ENCODE assay signal across 1 cellular context in the genomic region with DNA sequence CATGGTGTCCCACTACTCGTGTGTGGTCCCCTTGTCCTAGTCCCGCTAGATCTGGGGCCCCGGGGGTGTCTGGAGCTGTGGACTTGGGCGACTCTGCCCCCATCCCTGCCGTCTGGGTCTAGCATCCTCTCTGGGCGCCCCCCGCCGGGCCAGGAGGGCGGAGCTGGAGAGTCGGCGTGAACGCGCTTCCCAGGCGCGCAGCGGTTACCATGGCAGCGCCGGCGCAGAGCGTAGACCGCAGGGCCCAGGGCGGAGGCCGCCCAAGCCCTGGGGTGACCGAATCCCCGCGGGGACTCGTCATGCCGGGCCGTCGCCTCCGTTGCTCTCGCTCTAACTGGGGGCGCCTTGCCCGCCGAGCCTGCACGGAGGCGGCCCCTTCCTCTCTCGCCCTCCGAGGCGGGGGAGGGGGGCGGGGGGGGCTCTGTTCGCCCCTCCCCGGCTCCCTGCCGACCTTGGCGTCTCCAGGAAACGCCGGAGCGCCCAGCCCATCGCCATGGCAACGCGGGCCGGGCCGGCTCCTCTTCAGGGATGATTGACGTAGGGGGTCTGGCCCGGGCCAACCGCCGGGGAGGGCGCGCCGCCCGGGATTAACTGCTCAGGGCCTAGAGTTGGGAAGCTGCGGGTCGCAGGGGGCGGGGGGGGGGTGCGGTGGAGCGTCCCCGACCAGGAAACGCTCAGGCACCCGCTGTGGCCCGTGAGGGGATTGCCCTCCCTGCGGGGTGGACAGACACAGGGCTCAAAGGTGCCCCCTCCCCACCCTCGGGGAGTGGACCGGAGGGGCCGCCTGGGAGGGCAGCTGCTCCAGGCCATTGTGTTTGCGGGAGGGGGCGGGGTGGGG.
TF ChIP-seq lines count a peak whose summit lies in the region.

No MANE protein-coding gene starts in this region.

TF ChIP-seq in K562, 482 proteins besides CTCF, POLR2A, EP300 and RAD21 (continues in another document):
- TF ChIP-seq ZNF282 (CRISPR knock-in tag; IDR thresholded peaks at IDR 0.05) (no peak), GABPB1 (CRISPR knock-in tag; IDR thresholded peaks at IDR 0.05) (peak; percentile 48; the same call in 1 of the 2 replicates), SMAD3 (CRISPR knock-in tag; conservative IDR thresholded peaks at IDR 0.05) (no peak), CHD2 (IDR thresholded peaks at IDR 0.05; ENCODE audit: low read depth, low read length) (no peak), TFAP4 (CRISPR knock-in tag; IDR thresholded peaks at IDR 0.05; ENCODE audit: borderline replicate concordance) (peak; percentile 76), ZNF766 (CRISPR knock-in tag; conservative IDR thresholded peaks at IDR 0.05) (no peak), NCOA1 (IDR thresholded peaks at IDR 0.05; ENCODE audit: low read depth) (no peak), ZNF561 (CRISPR knock-in tag; conservative IDR thresholded peaks at IDR 0.05) (no peak), SAP30 (IDR thresholded peaks at IDR 0.05; ENCODE audit: borderline replicate concordance, insufficient read depth, low read depth, low read length, poor library complexity, severe bottlenecking) (peak; percentile 41), ZNF764 (CRISPR knock-in tag; IDR thresholded peaks at IDR 0.05; ENCODE audit: low read depth) (no peak), KDM1A (IDR thresholded peaks at IDR 0.05) (0 out of 4 replicates have a peak, but pooled peaks of 1 of the 2 experiments have one; percentile 13), CTBP1 (IDR thresholded peaks at IDR 0.05; ENCODE audit: borderline replicate concordance) (peak; percentile 89), ADNP (tag; IDR thresholded peaks at IDR 0.05) (no peak), BCL6 (CRISPR knock-in tag; IDR thresholded peaks at IDR 0.05) (no peak), DACH1 (IDR thresholded peaks at IDR 0.05; ENCODE audit: partially characterized antibody) (no peak), E4F1 (CRISPR knock-in tag; IDR thresholded peaks at IDR 0.05; ENCODE audit: borderline replicate concordance) (no peak), MCM7 (IDR thresholded peaks at IDR 0.05) (no peak), MYNN (IDR thresholded peaks at IDR 0.05) (peak; percentile 96), MYNN (CRISPR knock-in tag; IDR thresholded peaks at IDR 0.05) (peak; percentile 73), POLR2B (IDR thresholded peaks at IDR 0.05; ENCODE audit: low read depth, partially characterized antibody) (no peak), PBX2 (CRISPR knock-in tag; IDR thresholded peaks at IDR 0.05; ENCODE audit: low read depth) (peak; percentile 81), PBX2 (tag; conservative IDR thresholded peaks at IDR 0.05; ENCODE audit: low read depth) (peak; percentile 79), HMGN3 (IDR thresholded peaks at IDR 0.05; ENCODE audit: borderline replicate concordance, extremely low read depth, insufficient read length, low read depth, low read length) (peak; percentile 41), POLR2G (IDR thresholded peaks at IDR 0.05; ENCODE audit: low read depth, low read length) (peak; percentile 57), ZNF324 (CRISPR knock-in tag; IDR thresholded peaks at IDR 0.05) (no peak), ZNF263 (CRISPR knock-in tag; IDR thresholded peaks at IDR 0.05; ENCODE audit: borderline replicate concordance) (no peak), ZNF395 (CRISPR knock-in tag; IDR thresholded peaks at IDR 0.05) (0 out of 2 replicates have a peak, but pooled peaks have one; percentile 47), RBM17 (IDR thresholded peaks at IDR 0.05; ENCODE audit: borderline replicate concordance, low read depth, low read length) (no peak), ZNF133 (CRISPR knock-in tag; IDR thresholded peaks at IDR 0.05) (no peak), GATAD2B (IDR thresholded peaks at IDR 0.05; ENCODE audit: borderline replicate concordance) (no peak), SAFB (IDR thresholded peaks at IDR 0.05; ENCODE audit: borderline replicate concordance, low read depth, low read length) (no peak), NRF1 (conservative IDR thresholded peaks at IDR 0.05 in 1 of 2, IDR thresholded peaks at IDR 0.05 in 1 of 2) (peak; percentile 78 to 83), CCNT2 (IDR thresholded peaks at IDR 0.05; ENCODE audit: borderline replicate concordance, extremely low read depth, insufficient read length, low read depth, low read length) (peak; percentile 82), HOXB6 (CRISPR knock-in tag; IDR thresholded peaks at IDR 0.05; ENCODE audit: borderline replicate concordance) (no peak), KDM4B (IDR thresholded peaks at IDR 0.05; ENCODE audit: borderline replicate concordance in 2 of 2, low read depth in 1 of 2) (peak in 1 of 2 experiments; percentile 48; a peak in 1 of 4 replicates), FOXJ2 (tag; IDR thresholded peaks at IDR 0.05) (no peak), ATF7 (IDR thresholded peaks at IDR 0.05) (peak; percentile 54; the same call in 1 of the 2 replicates), POLR2AphosphoS2 (IDR thresholded peaks at IDR 0.05; ENCODE audit: low read length) (peak; percentile 33; the same call in 1 of the 2 replicates), SRSF1 (IDR thresholded peaks at IDR 0.05; ENCODE audit: low read depth, low read length) (no peak), U2AF1 (optimal IDR thresholded peaks at IDR 0.05; ENCODE audit: low read depth, low read length) (peak; percentile 57), BMI1 (IDR thresholded peaks at IDR 0.05; ENCODE audit: low read length) (peak; percentile 86), LARP7 (IDR thresholded peaks at IDR 0.05) (no peak), ZNF121 (CRISPR knock-in tag; conservative IDR thresholded peaks at IDR 0.05) (no peak), RBM22 (IDR thresholded peaks at IDR 0.05; ENCODE audit: low read depth, low read length, poor library complexity, severe bottlenecking) (peak; percentile 97), PPARD (CRISPR knock-in tag; IDR thresholded peaks at IDR 0.05) (no peak)
- TF ChIP-seq, protein P1, sequence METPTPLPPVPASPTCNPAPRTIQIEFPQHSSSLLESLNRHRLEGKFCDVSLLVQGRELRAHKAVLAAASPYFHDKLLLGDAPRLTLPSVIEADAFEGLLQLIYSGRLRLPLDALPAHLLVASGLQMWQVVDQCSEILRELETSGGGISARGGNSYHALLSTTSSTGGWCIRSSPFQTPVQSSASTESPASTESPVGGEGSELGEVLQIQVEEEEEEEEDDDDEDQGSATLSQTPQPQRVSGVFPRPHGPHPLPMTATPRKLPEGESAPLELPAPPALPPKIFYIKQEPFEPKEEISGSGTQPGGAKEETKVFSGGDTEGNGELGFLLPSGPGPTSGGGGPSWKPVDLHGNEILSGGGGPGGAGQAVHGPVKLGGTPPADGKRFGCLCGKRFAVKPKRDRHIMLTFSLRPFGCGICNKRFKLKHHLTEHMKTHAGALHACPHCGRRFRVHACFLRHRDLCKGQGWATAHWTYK (CRISPR knock-in tag; IDR thresholded peaks at IDR 0.05) = 0 out of 2 replicates have a peak, but pooled peaks have one; percentile 35
- TF ChIP-seq, protein P2, sequence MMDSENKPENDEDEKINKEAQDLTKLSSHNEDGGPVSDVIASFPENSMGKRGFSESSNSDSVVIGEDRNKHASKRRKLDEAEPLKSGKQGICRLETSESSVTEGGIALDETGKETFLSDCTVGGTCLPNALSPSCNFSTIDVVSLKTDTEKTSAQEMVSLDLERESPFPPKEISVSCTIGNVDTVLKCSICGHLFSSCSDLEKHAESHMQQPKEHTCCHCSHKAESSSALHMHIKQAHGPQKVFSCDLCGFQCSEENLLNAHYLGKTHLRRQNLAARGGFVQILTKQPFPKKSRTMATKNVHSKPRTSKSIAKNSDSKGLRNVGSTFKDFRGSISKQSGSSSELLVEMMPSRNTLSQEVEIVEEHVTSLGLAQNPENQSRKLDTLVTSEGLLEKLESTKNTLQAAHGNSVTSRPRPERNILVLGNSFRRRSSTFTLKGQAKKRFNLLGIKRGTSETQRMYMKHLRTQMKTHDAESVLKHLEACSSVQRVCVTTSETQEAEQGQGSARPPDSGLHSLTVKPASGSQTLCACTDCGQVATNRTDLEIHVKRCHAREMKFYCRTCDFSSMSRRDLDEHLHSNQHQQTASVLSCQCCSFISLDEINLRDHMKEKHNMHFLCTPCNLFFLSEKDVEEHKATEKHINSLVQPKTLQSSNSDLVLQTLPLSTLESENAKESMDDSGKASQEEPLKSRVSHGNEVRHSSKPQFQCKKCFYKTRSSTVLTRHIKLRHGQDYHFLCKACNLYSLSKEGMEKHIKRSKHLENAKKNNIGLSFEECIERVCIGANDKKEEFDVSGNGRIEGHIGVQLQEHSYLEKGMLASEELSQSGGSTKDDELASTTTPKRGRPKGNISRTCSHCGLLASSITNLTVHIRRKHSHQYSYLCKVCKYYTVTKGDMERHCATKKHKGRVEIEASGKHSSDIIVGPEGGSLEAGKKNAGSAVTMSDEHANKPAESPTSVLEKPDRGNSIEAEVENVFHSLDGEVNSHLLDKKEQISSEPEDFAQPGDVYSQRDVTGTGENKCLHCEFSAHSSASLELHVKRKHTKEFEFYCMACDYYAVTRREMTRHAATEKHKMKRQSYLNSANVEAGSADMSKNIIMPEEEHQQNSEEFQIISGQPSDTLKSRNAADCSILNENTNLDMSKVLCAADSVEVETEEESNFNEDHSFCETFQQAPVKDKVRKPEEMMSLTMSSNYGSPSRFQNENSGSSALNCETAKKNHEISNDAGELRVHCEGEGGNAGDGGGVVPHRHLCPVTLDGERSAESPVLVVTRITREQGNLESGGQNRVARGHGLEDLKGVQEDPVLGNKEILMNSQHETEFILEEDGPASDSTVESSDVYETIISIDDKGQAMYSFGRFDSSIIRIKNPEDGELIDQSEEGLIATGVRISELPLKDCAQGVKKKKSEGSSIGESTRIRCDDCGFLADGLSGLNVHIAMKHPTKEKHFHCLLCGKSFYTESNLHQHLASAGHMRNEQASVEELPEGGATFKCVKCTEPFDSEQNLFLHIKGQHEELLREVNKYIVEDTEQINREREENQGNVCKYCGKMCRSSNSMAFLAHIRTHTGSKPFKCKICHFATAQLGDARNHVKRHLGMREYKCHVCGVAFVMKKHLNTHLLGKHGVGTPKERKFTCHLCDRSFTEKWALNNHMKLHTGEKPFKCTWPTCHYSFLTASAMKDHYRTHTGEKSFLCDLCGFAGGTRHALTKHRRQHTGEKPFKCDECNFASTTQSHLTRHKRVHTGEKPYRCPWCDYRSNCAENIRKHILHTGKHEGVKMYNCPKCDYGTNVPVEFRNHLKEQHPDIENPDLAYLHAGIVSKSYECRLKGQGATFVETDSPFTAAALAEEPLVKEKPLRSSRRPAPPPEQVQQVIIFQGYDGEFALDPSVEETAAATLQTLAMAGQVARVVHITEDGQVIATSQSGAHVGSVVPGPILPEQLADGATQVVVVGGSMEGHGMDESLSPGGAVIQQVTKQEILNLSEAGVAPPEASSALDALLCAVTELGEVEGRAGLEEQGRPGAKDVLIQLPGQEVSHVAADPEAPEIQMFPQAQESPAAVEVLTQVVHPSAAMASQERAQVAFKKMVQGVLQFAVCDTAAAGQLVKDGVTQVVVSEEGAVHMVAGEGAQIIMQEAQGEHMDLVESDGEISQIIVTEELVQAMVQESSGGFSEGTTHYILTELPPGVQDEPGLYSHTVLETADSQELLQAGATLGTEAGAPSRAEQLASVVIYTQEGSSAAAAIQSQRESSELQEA (IDR thresholded peaks at IDR 0.05; ENCODE audit: low read depth) = 0 out of 2 replicates have a peak, but pooled peaks have one; percentile 18
